Comparison of ENCODE assay signal across 1 cellular context in the genomic region with DNA sequence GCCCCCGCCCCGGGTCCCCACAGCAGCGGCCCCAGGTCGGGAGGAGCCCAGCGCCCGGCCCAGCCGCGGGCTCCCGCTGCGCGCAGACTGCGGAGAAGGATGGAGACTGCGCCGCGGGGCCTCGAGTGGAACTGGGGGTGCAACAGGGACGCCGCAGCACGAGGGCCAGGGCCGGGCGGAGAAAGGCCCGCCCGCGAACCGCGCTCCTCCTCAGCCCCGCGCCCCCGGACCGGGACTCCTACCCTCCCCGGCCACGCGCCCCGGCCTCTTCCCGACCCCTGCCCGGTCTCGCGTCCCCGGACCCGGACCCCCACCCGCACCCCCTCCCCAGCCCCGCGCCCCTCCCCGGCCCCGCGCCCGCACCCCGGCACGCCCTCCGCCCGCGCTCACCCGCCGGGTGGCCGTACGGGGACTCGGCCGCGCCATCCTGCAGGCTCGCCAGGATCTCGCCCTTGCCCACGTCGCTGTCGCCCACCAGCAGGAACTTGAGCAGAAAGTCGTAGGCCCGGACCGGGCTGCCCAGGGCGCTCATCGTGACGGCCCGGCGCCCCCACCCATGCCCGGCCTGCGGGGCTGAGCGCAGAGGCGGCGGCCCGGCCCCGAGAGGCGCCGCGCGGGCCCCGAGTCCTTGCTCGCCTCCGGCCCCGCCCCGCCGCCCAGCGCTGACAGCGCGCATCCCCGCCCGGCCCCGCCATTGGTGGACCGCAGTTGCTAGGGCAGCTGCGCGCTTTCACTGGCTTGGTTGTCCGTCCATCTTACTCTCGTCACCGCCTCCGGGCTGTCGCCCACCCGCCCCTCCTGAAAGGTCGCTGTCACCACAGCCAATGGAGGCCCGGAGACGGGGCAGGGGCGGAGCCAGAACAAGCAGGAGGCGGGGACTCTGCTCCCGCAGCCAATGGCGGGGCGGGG.
TF ChIP-seq lines count a peak whose summit lies in the region.

A gene with protein sequence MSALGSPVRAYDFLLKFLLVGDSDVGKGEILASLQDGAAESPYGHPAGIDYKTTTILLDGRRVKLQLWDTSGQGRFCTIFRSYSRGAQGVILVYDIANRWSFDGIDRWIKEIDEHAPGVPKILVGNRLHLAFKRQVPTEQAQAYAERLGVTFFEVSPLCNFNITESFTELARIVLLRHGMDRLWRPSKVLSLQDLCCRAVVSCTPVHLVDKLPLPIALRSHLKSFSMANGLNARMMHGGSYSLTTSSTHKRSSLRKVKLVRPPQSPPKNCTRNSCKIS (minus strand): TSS at position 634 of the 909 bp plus-strand sequence. CDS start 102 bp downstream, at position 532.

TF ChIP-seq in HepG2, 621 proteins besides CTCF, POLR2A, EP300 and RAD21 (continued from another document and continues in another):
- TF ChIP-seq ZBTB40 (IDR thresholded peaks at IDR 0.05) (no peak), ZBTB40 (CRISPR knock-in tag; IDR thresholded peaks at IDR 0.05) (no peak), ZNF572 (CRISPR knock-in tag; IDR thresholded peaks at IDR 0.05) (no peak), NCOR1 (IDR thresholded peaks at IDR 0.05; ENCODE audit: borderline replicate concordance, low read length) (no peak), PRDM4 (CRISPR knock-in tag; IDR thresholded peaks at IDR 0.05; ENCODE audit: borderline replicate concordance) (no peak), NFKB2 (CRISPR knock-in tag; IDR thresholded peaks at IDR 0.05; ENCODE audit: borderline replicate concordance) (no peak), DMTF1 (CRISPR knock-in tag; IDR thresholded peaks at IDR 0.05) (no peak), SALL2 (CRISPR knock-in tag; IDR thresholded peaks at IDR 0.05) (no peak; the same call in 1 of the 2 replicates), ZNF709 (CRISPR knock-in tag; IDR thresholded peaks at IDR 0.05) (peak; percentile 55; the same call in 1 of the 2 replicates), PHB2 (IDR thresholded peaks at IDR 0.05; ENCODE audit: partially characterized antibody) (no peak), EEA1 (CRISPR knock-in tag; IDR thresholded peaks at IDR 0.05; ENCODE audit: borderline replicate concordance) (no peak), ZEB1 (IDR thresholded peaks at IDR 0.05; ENCODE audit: insufficient replicate concordance, low read depth) (no peak), ZNF878 (CRISPR knock-in tag; IDR thresholded peaks at IDR 0.05) (no peak), NR1H2 (CRISPR knock-in tag; IDR thresholded peaks at IDR 0.05; ENCODE audit: borderline replicate concordance, low read depth) (no peak), SIX1 (CRISPR knock-in tag; IDR thresholded peaks at IDR 0.05; ENCODE audit: borderline replicate concordance) (no peak), ZNF513 (CRISPR knock-in tag; conservative IDR thresholded peaks at IDR 0.05) (no peak), CBX1 (IDR thresholded peaks at IDR 0.05; ENCODE audit: low read depth) (no peak), THYN1 (CRISPR knock-in tag; IDR thresholded peaks at IDR 0.05; ENCODE audit: borderline replicate concordance, low read depth) (no peak), SOX6 (IDR thresholded peaks at IDR 0.05) (no peak), SOX6 (CRISPR knock-in tag; IDR thresholded peaks at IDR 0.05) (no peak), ZSCAN30 (CRISPR knock-in tag; IDR thresholded peaks at IDR 0.05) (no peak), ZNF503 (CRISPR knock-in tag; IDR thresholded peaks at IDR 0.05) (0 out of 2 replicates have a peak, but pooled peaks have one; percentile 31), ZNF451 (CRISPR knock-in tag; IDR thresholded peaks at IDR 0.05) (no peak), FOXO1 (CRISPR knock-in tag; IDR thresholded peaks at IDR 0.05) (no peak), EZH2 (conservative IDR thresholded peaks at IDR 0.05; ENCODE audit: low read depth, low read length) (no peak), ZNF234 (CRISPR knock-in tag; conservative IDR thresholded peaks at IDR 0.05) (0 out of 2 replicates have a peak, but pooled peaks have one; percentile 60)
- TF ChIP-seq, protein P1, sequence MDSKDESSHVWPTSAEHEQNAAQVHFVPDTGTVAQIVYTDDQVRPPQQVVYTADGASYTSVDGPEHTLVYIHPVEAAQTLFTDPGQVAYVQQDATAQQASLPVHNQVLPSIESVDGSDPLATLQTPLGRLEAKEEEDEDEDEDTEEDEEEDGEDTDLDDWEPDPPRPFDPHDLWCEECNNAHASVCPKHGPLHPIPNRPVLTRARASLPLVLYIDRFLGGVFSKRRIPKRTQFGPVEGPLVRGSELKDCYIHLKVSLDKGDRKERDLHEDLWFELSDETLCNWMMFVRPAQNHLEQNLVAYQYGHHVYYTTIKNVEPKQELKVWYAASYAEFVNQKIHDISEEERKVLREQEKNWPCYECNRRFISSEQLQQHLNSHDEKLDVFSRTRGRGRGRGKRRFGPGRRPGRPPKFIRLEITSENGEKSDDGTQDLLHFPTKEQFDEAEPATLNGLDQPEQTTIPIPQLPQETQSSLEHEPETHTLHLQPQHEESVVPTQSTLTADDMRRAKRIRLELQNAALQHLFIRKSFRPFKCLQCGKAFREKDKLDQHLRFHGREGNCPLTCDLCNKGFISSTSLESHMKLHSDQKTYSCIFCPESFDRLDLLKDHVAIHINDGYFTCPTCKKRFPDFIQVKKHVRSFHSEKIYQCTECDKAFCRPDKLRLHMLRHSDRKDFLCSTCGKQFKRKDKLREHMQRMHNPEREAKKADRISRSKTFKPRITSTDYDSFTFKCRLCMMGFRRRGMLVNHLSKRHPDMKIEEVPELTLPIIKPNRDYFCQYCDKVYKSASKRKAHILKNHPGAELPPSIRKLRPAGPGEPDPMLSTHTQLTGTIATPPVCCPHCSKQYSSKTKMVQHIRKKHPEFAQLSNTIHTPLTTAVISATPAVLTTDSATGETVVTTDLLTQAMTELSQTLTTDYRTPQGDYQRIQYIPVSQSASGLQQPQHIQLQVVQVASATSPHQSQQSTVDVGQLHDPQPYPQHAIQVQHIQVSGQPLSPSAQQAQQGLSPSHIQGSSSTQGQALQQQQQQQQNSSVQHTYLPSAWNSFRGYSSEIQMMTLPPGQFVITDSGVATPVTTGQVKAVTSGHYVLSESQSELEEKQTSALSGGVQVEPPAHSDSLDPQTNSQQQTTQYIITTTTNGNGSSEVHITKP (CRISPR knock-in tag; IDR thresholded peaks at IDR 0.05; ENCODE audit: low read depth), result no peak
